Comparison of ENCODE assay signal across 8 cellular contexts in the genomic region with DNA sequence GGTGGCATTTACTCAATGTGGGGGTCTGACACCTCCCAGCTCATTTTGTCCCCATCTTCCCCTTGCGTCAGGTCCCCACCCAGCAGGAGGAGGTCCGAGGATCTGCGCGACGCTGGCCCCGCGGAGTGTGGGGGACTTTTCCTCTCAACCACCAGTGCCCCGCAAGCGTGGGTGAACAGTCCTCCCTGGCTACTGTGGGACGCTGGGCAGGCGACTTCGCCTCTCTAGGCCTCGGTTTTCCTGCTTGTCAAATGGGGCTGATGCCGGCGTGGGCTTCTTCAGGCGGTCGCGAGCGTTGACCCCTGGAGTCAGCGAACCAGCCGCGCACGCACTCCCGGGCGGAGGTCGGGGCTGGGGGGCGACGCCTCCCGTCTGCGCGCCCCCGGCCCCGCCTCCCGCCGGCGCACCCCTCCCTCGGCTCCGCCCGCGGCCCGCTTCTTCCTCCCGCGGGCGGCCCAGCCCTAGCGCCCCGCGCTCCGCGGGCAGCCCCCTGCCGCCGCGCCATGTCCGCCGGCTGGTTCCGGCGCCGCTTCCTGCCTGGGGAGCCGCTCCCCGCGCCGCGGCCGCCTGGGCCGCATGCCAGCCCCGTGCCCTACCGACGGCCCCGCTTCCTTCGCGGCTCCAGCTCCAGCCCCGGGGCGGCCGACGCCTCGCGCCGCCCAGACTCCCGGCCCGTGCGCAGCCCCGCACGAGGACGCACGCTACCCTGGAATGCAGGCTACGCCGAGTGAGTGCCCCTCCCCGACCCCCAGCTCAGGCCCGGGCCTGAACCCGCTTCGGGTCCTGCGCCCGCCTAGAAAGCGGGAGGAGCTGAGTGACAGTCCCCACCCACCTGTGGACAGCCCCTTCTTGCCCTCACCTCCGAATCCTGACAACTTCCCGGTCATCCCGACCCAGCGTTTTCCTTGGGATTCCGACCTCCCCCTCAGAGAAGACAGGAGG.
DNase-seq lines count a peak whose midpoint lies in the region; TF ChIP-seq lines count a peak whose summit lies in the region.

A gene with protein sequence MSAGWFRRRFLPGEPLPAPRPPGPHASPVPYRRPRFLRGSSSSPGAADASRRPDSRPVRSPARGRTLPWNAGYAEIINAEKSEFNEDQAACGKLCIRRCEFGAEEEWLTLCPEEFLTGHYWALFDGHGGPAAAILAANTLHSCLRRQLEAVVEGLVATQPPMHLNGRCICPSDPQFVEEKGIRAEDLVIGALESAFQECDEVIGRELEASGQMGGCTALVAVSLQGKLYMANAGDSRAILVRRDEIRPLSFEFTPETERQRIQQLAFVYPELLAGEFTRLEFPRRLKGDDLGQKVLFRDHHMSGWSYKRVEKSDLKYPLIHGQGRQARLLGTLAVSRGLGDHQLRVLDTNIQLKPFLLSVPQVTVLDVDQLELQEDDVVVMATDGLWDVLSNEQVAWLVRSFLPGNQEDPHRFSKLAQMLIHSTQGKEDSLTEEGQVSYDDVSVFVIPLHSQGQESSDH (plus strand): TSS at position 438 of the 942 bp plus-strand sequence. CDS start 66 bp downstream, at position 504.

- CTCF ChIA-PET in HEK293T (lab: Yijun Ruan, JAX): no interaction called here

- DNase-seq in CMK (ENCODE audit: low read depth) (peak; percentile 36), HEK293T (ENCODE audit: extremely low spot score) (peak; percentile 51), T1000 (lab: John Stamatoyannopoulos, UW) (peak; percentile 38), cardiac fibroblast (ENCODE audit: low read depth in 2 of 2) (peak; percentile 30 to 62), iris pigment epithelial cell (ENCODE audit: low read depth) (peak; percentile 37), NCI-H774 (lab: John Stamatoyannopoulos, UW) (no peak), SIG-M5 treated with dmso at 0.1 percent for 504 hours (lab: John Stamatoyannopoulos, UW; ENCODE audit: unreplicated experiment) (no peak)
- peak; percentile 50 for DNase-seq in stimulated activated CD4-positive, alpha-beta T cell treated with anti-CD3 and anti-CD28 coated beads, Interleukin-12 subunit alpha, Interleukin-12 subunit beta, amount 100 ng/mL, for 4 hours

- POLR2A ChIA-PET in HEK293T (lab: Yijun Ruan, JAX): interaction anchor here (0.7 to 1.6 kb wide), 2 partner anchors 52 to 270 kb away, joined by 3 read pairs; a partner anchor contains a TSS

- peak within 1 kb of the TSS; percentile 59 to 63 for H3K4me3 ChIP-seq in cardiac fibroblast (replicated peaks in 1 of 2; ENCODE audit: low read depth in 2 of 2, low read length in 2 of 2)

- TF ChIP-seq CTCF in cardiac fibroblast (IDR thresholded peaks at IDR 0.05; ENCODE audit: low read depth, low read length): no peak

TF ChIP-seq in HEK293T, 16 proteins besides CTCF, POLR2A, EP300 and RAD21:
- TF ChIP-seq ARNT (IDR thresholded peaks at IDR 0.05) (no peak), ZNF384 (IDR thresholded peaks at IDR 0.05) (no peak), ELF4 (IDR thresholded peaks at IDR 0.05) (no peak), FOXK2 (IDR thresholded peaks at IDR 0.05) (no peak), CTBP1 (IDR thresholded peaks at IDR 0.05; ENCODE audit: borderline replicate concordance) (no peak), FOXA1 (IDR thresholded peaks at IDR 0.05) (no peak), L3MBTL2 (conservative IDR thresholded peaks at IDR 0.05) (peak; percentile 87), NFRKB (IDR thresholded peaks at IDR 0.05) (no peak), FOXM1 (IDR thresholded peaks at IDR 0.05; ENCODE audit: borderline replicate concordance) (0 out of 2 replicates have a peak, but pooled peaks have one; percentile 43), HDGF (IDR thresholded peaks at IDR 0.05; ENCODE audit: borderline replicate concordance) (0 out of 2 replicates have a peak, but pooled peaks have one; percentile 63)
- TF ChIP-seq, protein P1, sequence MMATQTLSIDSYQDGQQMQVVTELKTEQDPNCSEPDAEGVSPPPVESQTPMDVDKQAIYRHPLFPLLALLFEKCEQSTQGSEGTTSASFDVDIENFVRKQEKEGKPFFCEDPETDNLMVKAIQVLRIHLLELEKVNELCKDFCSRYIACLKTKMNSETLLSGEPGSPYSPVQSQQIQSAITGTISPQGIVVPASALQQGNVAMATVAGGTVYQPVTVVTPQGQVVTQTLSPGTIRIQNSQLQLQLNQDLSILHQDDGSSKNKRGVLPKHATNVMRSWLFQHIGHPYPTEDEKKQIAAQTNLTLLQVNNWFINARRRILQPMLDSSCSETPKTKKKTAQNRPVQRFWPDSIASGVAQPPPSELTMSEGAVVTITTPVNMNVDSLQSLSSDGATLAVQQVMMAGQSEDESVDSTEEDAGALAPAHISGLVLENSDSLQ (IDR thresholded peaks at IDR 0.05): peak; percentile 81

Comparison
In these comparisons a context has a peak if more than half of its experiments do, and no peak if none do; other contexts are left out.
1. DNase-seq: peak in CMK (single experiment), HEK293T (single experiment), T1000 (single experiment), cardiac fibroblast (2 of 2), iris pigment epithelial cell (single experiment) and stimulated activated CD4-positive, alpha-beta T cell treated with anti-CD3 and anti-CD28 coated beads, Interleukin-12 subunit alpha, Interleukin-12 subunit beta, amount 100 ng/mL, for 4 hours (single experiment); none in NCI-H774 (single experiment) and SIG-M5 treated with dmso at 0.1 percent for 504 hours (single experiment).